8 cellular contexts compared by ENCODE assay signal in the genomic region with DNA sequence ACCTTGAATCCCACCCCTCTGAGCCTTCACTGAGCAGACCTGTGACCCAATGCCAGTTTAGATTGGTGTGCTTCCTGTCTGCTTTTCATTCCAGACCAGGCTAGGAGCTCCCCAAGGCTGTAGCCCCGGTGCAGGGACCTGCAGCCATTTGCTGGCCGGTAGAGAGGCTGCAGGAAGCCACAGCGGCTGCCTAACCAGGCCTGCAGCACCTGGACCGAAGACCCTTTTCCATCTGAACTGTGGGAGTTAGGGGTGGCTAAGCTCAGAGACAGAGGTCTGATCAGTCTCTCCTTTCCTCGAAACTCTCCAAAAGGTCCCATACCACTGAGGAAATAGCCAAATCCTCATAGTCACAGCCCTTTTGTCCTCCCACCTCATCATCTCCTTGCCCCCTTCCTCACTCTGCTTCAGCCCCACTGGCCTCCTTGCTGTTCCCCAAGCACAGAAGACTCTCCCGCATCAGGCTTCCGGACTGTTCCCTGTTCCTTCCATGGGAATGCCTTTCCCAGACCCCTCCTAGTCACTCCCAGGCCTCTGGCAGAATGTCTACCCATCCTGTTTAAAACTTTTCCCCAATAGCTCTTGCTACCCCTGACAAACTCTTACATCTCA. TPM values are rescaled to one million over a fixed set of nuclear protein-coding genes. Genes with fewer than 3 reads are reported as not detected.
DNase-seq lines count a peak whose midpoint lies in the region; FAIRE-seq and TF ChIP-seq lines count a peak whose summit lies in the region.

No MANE protein-coding gene starts in this region.

- no peaks in the 10 kb centered on the region for H3K9me3 Mint-ChIP-seq in activated naive CD4-positive, alpha-beta T cell treated with anti-CD3 and anti-CD28 coated beads for 36 hours

- H3K4me1 ChIP-seq in mucosa of rectum (ENCODE audit: control insufficient read depth in 2 of 2, insufficient read depth in 2 of 2, low read length in 2 of 2) (peaks cover 6 to 10% of the 10 kb centered on the region in 2 donors), uterus (peaks cover 0 to 5% of the 10 kb centered on the region in 2 donors)

- H3K27ac ChIP-seq in mucosa of rectum (ENCODE audit: low read depth in 2 of 2, low read length in 2 of 2) (no peak overlapping the region), uterus (peak overlapping the region; percentile 53 to 82)

- H3K4me3 Mint-ChIP-seq in activated naive CD4-positive, alpha-beta T cell treated with anti-CD3 and anti-CD28 coated beads for 36 hours, result peak overlapping the region; percentile 92

- CTCF ChIA-PET in activated naive CD4-positive, alpha-beta T cell treated with anti-CD3 and anti-CD28 coated beads for 36 hours (lab: Charles Lee), result interaction anchor here (1.0 kb wide), 1 partner anchor 77 kb away, joined by 6 read pairs; no protein-coding TSS in a partner anchor

- no peak for DNase-seq in activated naive CD4-positive, alpha-beta T cell treated with anti-CD3 and anti-CD28 coated beads for 36 hours
- no peak for DNase-seq in activated naive CD4-positive, alpha-beta T cell treated with anti-CD3 and anti-CD28 coated beads, Interleukin-2, amount 50 U/mL, for 16 hours
- no peak for DNase-seq in choroid plexus epithelial cell (ENCODE audit: low read depth)
- DNase-seq in uterus, result no peak
- DNase-seq in GOT3 (lab: John Stamatoyannopoulos, UW), result no peak
- no peak for DNase-seq in RCC 7860 (ENCODE audit: low spot score)
- no peak for DNase-seq in stimulated activated CD4-positive, alpha-beta T cell treated with anti-CD3 and anti-CD28 coated beads, Interleukin-4, amount 100 ng/mL, for 24 hours

- intact Hi-C loops in activated naive CD4-positive, alpha-beta T cell treated with anti-CD3 and anti-CD28 coated beads for 36 hours (cut with micrococcal nuclease), result loop anchor here (1.0 to 10.0 kb wide), 9 partner anchors 42 to 1390 kb away; partner anchors contain the start of genes DHCR24, IFT25, LRP8 and LRRC42
- intact Hi-C loops in uterus (cut with DNase I; ENCODE audit: low total_unique reads), result no loop called here

- no peaks in the 10 kb centered on the region for H3K9me3 ChIP-seq in mucosa of rectum (ENCODE audit: control insufficient read depth in 2 of 2, low read length in 2 of 2)
- H3K9me3 ChIP-seq in uterus, result no peaks in the 10 kb centered on the region

- H3K36me3 Mint-ChIP-seq in activated naive CD4-positive, alpha-beta T cell treated with anti-CD3 and anti-CD28 coated beads for 36 hours (ENCODE audit: low read depth), result peaks cover 15% of the 10 kb centered on the region

- H3K27me3 Mint-ChIP-seq in activated naive CD4-positive, alpha-beta T cell treated with anti-CD3 and anti-CD28 coated beads for 36 hours (ENCODE audit: low read depth), result no peaks in the 10 kb centered on the region

- H3K4me1 Mint-ChIP-seq in activated naive CD4-positive, alpha-beta T cell treated with anti-CD3 and anti-CD28 coated beads for 36 hours (ENCODE audit: low read depth), result peaks cover 31% of the 10 kb centered on the region

- TF ChIP-seq CTCF in choroid plexus epithelial cell (conservative IDR thresholded peaks at IDR 0.05; ENCODE audit: low read depth, low read length), result no peak
- TF ChIP-seq CTCF in uterus (IDR thresholded peaks at IDR 0.05), result no peak

- H3K36me3 ChIP-seq in mucosa of rectum (ENCODE audit: control insufficient read depth in 2 of 2, insufficient read depth in 2 of 2, low read length in 2 of 2), result peaks cover 7% of the 10 kb centered on the region in 2 donors
- H3K36me3 ChIP-seq in uterus, result no peaks in the 10 kb centered on the region

- no peak for FAIRE-seq in RCC 7860 (lab: Jason Lieb, UNC)

- H3K27me3 ChIP-seq in mucosa of rectum (ENCODE audit: control insufficient read depth in 2 of 2, insufficient read depth in 2 of 2, low read length in 2 of 2) (no peaks in the 10 kb centered on the region), uterus (no peaks in the 10 kb centered on the region)

- peak overlapping the region; percentile 61 to 85 for H3K9ac ChIP-seq in mucosa of rectum (ENCODE audit: low read depth in 1 of 2, low read length in 2 of 2)

- TF ChIP-seq POLR2A in uterus (IDR thresholded peaks at IDR 0.05), result no peak

- peak overlapping the region; percentile 96 for H3K4me3 ChIP-seq in choroid plexus epithelial cell (ENCODE audit: low read depth, low read length)
- peak overlapping the region; percentile 93 to 94 for H3K4me3 ChIP-seq in mucosa of rectum (ENCODE audit: low read length in 2 of 2)
- peak overlapping the region; percentile 75 to 93 for H3K4me3 ChIP-seq in uterus

- H3K27ac Mint-ChIP-seq in activated naive CD4-positive, alpha-beta T cell treated with anti-CD3 and anti-CD28 coated beads for 36 hours, result peak overlapping the region; percentile 92

RNA-seq across cellular contexts. Expression of gene TTC4, which starts 0.7 kb away (rescaled TPM):
- total RNA-seq in activated naive CD4-positive, alpha-beta T cell treated with anti-CD3 and anti-CD28 coated beads for 36 hours, result 10 to 100 TPM; 26.3 to 30.2 TPM
- total RNA-seq in uterus, result 10 to 100 TPM in 3 of 4 donors, 1 to 10 TPM in 1; 5.9 to 43.4 (median 19.0) TPM

RNA-seq across cellular contexts. Expression of gene PARS2, which starts 49.3 kb away (rescaled TPM):
- total RNA-seq in activated naive CD4-positive, alpha-beta T cell treated with anti-CD3 and anti-CD28 coated beads for 36 hours, result 1 to 10 TPM; 3.0 to 3.1 TPM
- total RNA-seq in uterus, result 10 to 100 TPM in 1 of 4 donors, 1 to 10 TPM in 3; 3.5 to 17.7 (median 7.2) TPM

Comparison
In these comparisons a context has a peak if more than half of its experiments do, and no peak if none do; other contexts are left out.
1. H3K27ac ChIP-seq: peak in uterus (2 of 2); none in mucosa of rectum (0 of 2).
2. Peak in every context shown above with its lines, with median percentiles within 50 percentile points of each other: H3K4me3 ChIP-seq.